Comparison of ENCODE assay signal across 1 cellular context in genomic region chr10:87860156-87860795, GRCh38.
TF ChIP-seq lines count a peak whose summit lies in the region.

No MANE protein-coding gene starts in this region.

TF ChIP-seq in K562, 482 proteins besides CTCF, POLR2A, EP300 and RAD21 (continued from another document):
- TF ChIP-seq DLX4 (CRISPR knock-in tag; IDR thresholded peaks at IDR 0.05) = no peak
- no peak for TF ChIP-seq PTBP1 (IDR thresholded peaks at IDR 0.05; ENCODE audit: low read depth, low read length)
- no peak for TF ChIP-seq ZBTB2 (IDR thresholded peaks at IDR 0.05)
- TF ChIP-seq NCOA2 (IDR thresholded peaks at IDR 0.05; ENCODE audit: partially characterized antibody in 2 of 2) = no peak
- TF ChIP-seq ARID3A (IDR thresholded peaks at IDR 0.05; ENCODE audit: borderline replicate concordance, low read depth, low read length) = no peak
- TF ChIP-seq DEAF1 (CRISPR knock-in tag; IDR thresholded peaks at IDR 0.05) = peak; percentile 46
- no peak for TF ChIP-seq USF1 (CRISPR knock-in tag; IDR thresholded peaks at IDR 0.05)
- no peak for TF ChIP-seq ZNF12 (CRISPR knock-in tag; IDR thresholded peaks at IDR 0.05)
- no peak for TF ChIP-seq SMAD4 (CRISPR knock-in tag; conservative IDR thresholded peaks at IDR 0.05)
- TF ChIP-seq ERF (CRISPR knock-in tag; IDR thresholded peaks at IDR 0.05) = no peak
